14 cellular contexts compared by ENCODE assay signal in genomic region chr3:58608648-58609047, GRCh38. TPM values are rescaled to one million over a fixed set of nuclear protein-coding genes. Genes with fewer than 3 reads are reported as not detected.
DNase-seq lines count a peak whose midpoint lies in the region; ATAC-seq, FAIRE-seq and TF ChIP-seq lines count a peak whose summit lies in the region.
"Had no signal": no experiment of that assay in that cellular context is flagged by ENCODE, and none has a peak within 500 bp of the region (broad histone marks: within the 10 kb centered on the region; RNA-seq: fewer than 3 reads in every experiment).

No MANE protein-coding gene starts in this region.

- H3K27ac ChIP-seq in pancreas = no peak overlapping the region

- no peak overlapping the region for H3K27ac Mint-ChIP-seq in activated CD4-positive, alpha-beta T cell treated with anti-CD3 and anti-CD28 coated beads, Interleukin-2, amount 10 ng/mL, durations not matched to agents 24 days and 14 days
- H3K27ac Mint-ChIP-seq: activated naive CD8-positive, alpha-beta T cell treated with anti-CD3 and anti-CD28 coated beads, Interleukin-2, amount 10 ng/mL, durations not matched to agents 7 days and 5 days; effector memory CD8-positive, alpha-beta T cell; HFFc6; natural killer cell treated with Interleukin-12 subunit alpha and Interleukin-12 subunit beta and Interleukin-15 and Interleukin-18, amount 100 ng/mL, for 72 hours had no signal

- no peaks in the 10 kb centered on the region for H3K36me3 ChIP-seq in pancreas

- H3K27me3 Mint-ChIP-seq in activated CD4-positive, alpha-beta T cell treated with anti-CD3 and anti-CD28 coated beads, Interleukin-2, amount 10 ng/mL, durations not matched to agents 24 days and 14 days = peaks cover 6% of the 10 kb centered on the region

- no peaks in the 10 kb centered on the region for H3K4me1 ChIP-seq in pancreas

- H3K36me3 Mint-ChIP-seq in activated CD4-positive, alpha-beta T cell treated with anti-CD3 and anti-CD28 coated beads, Interleukin-2, amount 10 ng/mL, durations not matched to agents 24 days and 14 days (ENCODE audit: low read depth) = no peaks in the 10 kb centered on the region
- H3K36me3 Mint-ChIP-seq: activated naive CD8-positive, alpha-beta T cell treated with anti-CD3 and anti-CD28 coated beads, Interleukin-2, amount 10 ng/mL, durations not matched to agents 7 days and 5 days; natural killer cell treated with Interleukin-12 subunit alpha and Interleukin-12 subunit beta and Interleukin-15 and Interleukin-18, amount 100 ng/mL, for 72 hours had no signal

- TF ChIP-seq CTCF in epithelial cell of proximal tubule (conservative IDR thresholded peaks at IDR 0.05; ENCODE audit: low read depth, low read length) = no peak
- no peak for TF ChIP-seq CTCF in pancreas (IDR thresholded peaks at IDR 0.05)

- WGBS in pancreas, 2 donors = 63 to 66% methylated on average over 5 of the region's 5 CpGs

- H3K4me1 Mint-ChIP-seq in activated CD4-positive, alpha-beta T cell treated with anti-CD3 and anti-CD28 coated beads, Interleukin-2, amount 10 ng/mL, durations not matched to agents 24 days and 14 days = peaks cover 3% of the 10 kb centered on the region

- no peak for FAIRE-seq in pancreas (lab: Jason Lieb, UNC)

- no peaks in the 10 kb centered on the region for H3K9me3 ChIP-seq in pancreas

- DNase-seq in HK-2 (ENCODE audit: unreplicated experiment) (peak; percentile 56), NCI-H446 (lab: John Stamatoyannopoulos, UW) (peak; percentile 5 to 38), epithelial cell of proximal tubule (ENCODE audit: low read depth) (peak; percentile 84), pancreas (peak in 4 of 6 donors; percentile 28 to 52 (median 42)), NCI-H187 treated with DMSO at 0.1 percent for 48 hours (lab: John Stamatoyannopoulos, UW) (no peak)
- DNase-seq in activated CD4-positive, alpha-beta T cell treated with anti-CD3 and anti-CD28 coated beads, Interleukin-2, amount 10 ng/mL, durations not matched to agents 24 days and 14 days = no peak
- no peak for DNase-seq in activated CD8-positive, alpha-beta memory T cell treated with anti-CD3 and anti-CD28 coated beads, Interleukin-2, amount 50 U/mL, for 48 hours
- DNase-seq: activated naive CD8-positive, alpha-beta T cell treated with anti-CD3 and anti-CD28 coated beads, Interleukin-2, amount 10 ng/mL, durations not matched to agents 7 days and 5 days; effector memory CD8-positive, alpha-beta T cell; HFFc6; T-helper 2 cell had no signal

- H3K9me3 Mint-ChIP-seq in activated CD4-positive, alpha-beta T cell treated with anti-CD3 and anti-CD28 coated beads, Interleukin-2, amount 10 ng/mL, durations not matched to agents 24 days and 14 days = no peaks in the 10 kb centered on the region
- H3K9me3 Mint-ChIP-seq: activated naive CD8-positive, alpha-beta T cell treated with anti-CD3 and anti-CD28 coated beads, Interleukin-2, amount 10 ng/mL, durations not matched to agents 7 days and 5 days; effector memory CD8-positive, alpha-beta T cell; natural killer cell treated with Interleukin-12 subunit alpha and Interleukin-12 subunit beta and Interleukin-15 and Interleukin-18, amount 100 ng/mL, for 72 hours had no signal

- intact Hi-C loops in pancreas (cut with DNase I) = no loop called here
- intact Hi-C loops in activated CD4-positive, alpha-beta T cell treated with anti-CD3 and anti-CD28 coated beads, Interleukin-2, amount 10 ng/mL, durations not matched to agents 24 days and 14 days (cut with micrococcal nuclease) = no loop called here

- ATAC-seq in pancreas = peak in 3 of 4 donors; percentile 72 to 86 (median 82)
- no peak for ATAC-seq in HG03039 (IDR thresholded peaks at IDR 0.05; ENCODE audit: unreplicated experiment)
- ATAC-seq: effector memory CD8-positive, alpha-beta T cell had no signal

- no peaks in the 10 kb centered on the region for H3K27me3 ChIP-seq in pancreas

- no peak overlapping the region for H3K4me3 ChIP-seq in epithelial cell of proximal tubule (ENCODE audit: low read depth, low read length)
- H3K4me3 ChIP-seq in pancreas = no peak overlapping the region

- no peak overlapping the region for H3K4me3 Mint-ChIP-seq in activated CD4-positive, alpha-beta T cell treated with anti-CD3 and anti-CD28 coated beads, Interleukin-2, amount 10 ng/mL, durations not matched to agents 24 days and 14 days
- H3K4me3 Mint-ChIP-seq: activated naive CD8-positive, alpha-beta T cell treated with anti-CD3 and anti-CD28 coated beads, Interleukin-2, amount 10 ng/mL, durations not matched to agents 7 days and 5 days; effector memory CD8-positive, alpha-beta T cell; HFFc6; natural killer cell treated with Interleukin-12 subunit alpha and Interleukin-12 subunit beta and Interleukin-15 and Interleukin-18, amount 100 ng/mL, for 72 hours had no signal

RNA-seq across cellular contexts. Expression of gene FAM107A, which starts 31.5 kb away (rescaled TPM):
- total RNA-seq in epithelial cell of proximal tubule = 0.22 and 1.3 TPM in 2 replicates
- total RNA-seq in pancreas = 1 to 10 TPM; 1.7 to 8.0 (median 5.2) TPM
- polyA plus RNA-seq in pancreas = 10 to 100 TPM in 1 of 2 donors, 1 to 10 TPM in 1; 6.9 to 21.0 TPM
- total RNA-seq in activated CD4-positive, alpha-beta T cell treated with anti-CD3 and anti-CD28 coated beads, Interleukin-2, amount 10 ng/mL, durations not matched to agents 24 days and 14 days = not detected in 2 replicates
- total RNA-seq: activated naive CD8-positive, alpha-beta T cell treated with anti-CD3 and anti-CD28 coated beads, Interleukin-2, amount 10 ng/mL, durations not matched to agents 7 days and 5 days; LHCN-M2; natural killer cell treated with Interleukin-12 subunit alpha and Interleukin-12 subunit beta and Interleukin-15 and Interleukin-18, amount 100 ng/mL, for 72 hours had no signal

RNA-seq across cellular contexts. Expression of gene FAM3D, which starts 57.9 kb away (rescaled TPM):
- total RNA-seq in epithelial cell of proximal tubule (not detected in 2 replicates), pancreas (under 1 TPM; 0.32 to 0.73 (median 0.58) TPM)
- polyA plus RNA-seq in pancreas = 1 to 10 TPM in 1 of 2 donors, under 1 TPM in 1; 0.68 to 2.1 TPM
- not detected in 2 replicates for total RNA-seq in activated CD4-positive, alpha-beta T cell treated with anti-CD3 and anti-CD28 coated beads, Interleukin-2, amount 10 ng/mL, durations not matched to agents 24 days and 14 days
- total RNA-seq: activated naive CD8-positive, alpha-beta T cell treated with anti-CD3 and anti-CD28 coated beads, Interleukin-2, amount 10 ng/mL, durations not matched to agents 7 days and 5 days; HFFc6; LHCN-M2; natural killer cell treated with Interleukin-12 subunit alpha and Interleukin-12 subunit beta and Interleukin-15 and Interleukin-18, amount 100 ng/mL, for 72 hours had no signal

Comparison
In these comparisons a context has a peak if more than half of its experiments do, and no peak if none do; other contexts are left out.
1. DNase-seq: peak in HK-2 (single experiment), NCI-H446 (2 of 2), epithelial cell of proximal tubule (single experiment) and pancreas (4 of 6); none in activated CD4-positive, alpha-beta T cell treated with anti-CD3 and anti-CD28 coated beads, Interleukin-2, amount 10 ng/mL, durations not matched to agents 24 days and 14 days (single experiment), activated CD8-positive, alpha-beta memory T cell treated with anti-CD3 and anti-CD28 coated beads, Interleukin-2, amount 50 U/mL, for 48 hours (single experiment) and NCI-H187 treated with DMSO at 0.1 percent for 48 hours (single experiment).